In the genomic region with DNA sequence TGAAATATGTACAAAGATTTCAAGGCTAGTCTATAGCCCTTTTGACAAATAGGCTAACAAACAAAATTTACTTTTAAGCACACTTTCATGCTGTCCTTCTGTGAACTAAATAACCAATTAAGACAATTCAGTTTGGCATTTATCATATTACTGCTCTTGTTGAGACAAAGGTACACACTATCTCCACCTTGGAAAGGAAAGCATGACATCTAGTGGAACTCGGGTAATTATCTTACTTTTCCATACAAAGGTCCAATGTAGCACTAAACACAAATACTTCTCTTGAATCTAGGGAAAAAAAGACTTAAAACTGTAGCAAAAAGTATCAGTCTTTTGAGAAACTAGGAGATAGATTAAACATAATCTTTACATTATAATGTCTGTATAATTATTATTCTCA, we compare ENCODE assay signal across 9 cellular contexts.
DNase-seq lines count a peak whose midpoint lies in the region; ATAC-seq and TF ChIP-seq lines count a peak whose summit lies in the region.
"Had no signal": no experiment of that assay in that cellular context is flagged by ENCODE, and none has a peak within 500 bp of the region (broad histone marks: within the 10 kb centered on the region; RNA-seq: fewer than 3 reads in every experiment).

No MANE protein-coding gene starts in this region.

- ATAC-seq in GM19372 (IDR thresholded peaks at IDR 0.05; ENCODE audit: low read depth, unreplicated experiment) (peak; percentile 49), HG02571 (IDR thresholded peaks at IDR 0.05; ENCODE audit: unreplicated experiment) (no peak), GM18520 (IDR thresholded peaks at IDR 0.05; ENCODE audit: unreplicated experiment) (no peak), HG02840 (IDR thresholded peaks at IDR 0.05; ENCODE audit: low FRiP score, unreplicated experiment) (no peak)

- DNase-seq in Ammon's horn (ENCODE audit: low spot score) (peak; percentile 35), NCI-H748 treated with DMSO at 0.1 percent for 48 hours (lab: John Stamatoyannopoulos, UW) (peak; percentile 65), fibroblast of villous mesenchyme (ENCODE audit: low read depth) (peak; percentile 46), caudate nucleus (lab: John Stamatoyannopoulos, UW) (no peak)
- DNase-seq: stimulated activated naive CD4-positive, alpha-beta T cell had no signal

- no peak overlapping the region for H3K4me3 ChIP-seq in fibroblast of villous mesenchyme (ENCODE audit: low read depth, low read length)

- TF ChIP-seq CTCF in fibroblast of villous mesenchyme (IDR thresholded peaks at IDR 0.05; ENCODE audit: insufficient read depth, low read depth, low read length), result peak; percentile 39

- no peak overlapping the region for H3K27ac ChIP-seq in caudate nucleus (ENCODE audit: low read depth, low read length)

Comparison
In these comparisons a context has a peak if more than half of its experiments do, and no peak if none do; other contexts are left out.
1. DNase-seq: peak in Ammon's horn (single experiment), NCI-H748 treated with DMSO at 0.1 percent for 48 hours (single experiment) and fibroblast of villous mesenchyme (single experiment); none in caudate nucleus (0 of 61).